8 cellular contexts compared by ENCODE assay signal in the genomic region with DNA sequence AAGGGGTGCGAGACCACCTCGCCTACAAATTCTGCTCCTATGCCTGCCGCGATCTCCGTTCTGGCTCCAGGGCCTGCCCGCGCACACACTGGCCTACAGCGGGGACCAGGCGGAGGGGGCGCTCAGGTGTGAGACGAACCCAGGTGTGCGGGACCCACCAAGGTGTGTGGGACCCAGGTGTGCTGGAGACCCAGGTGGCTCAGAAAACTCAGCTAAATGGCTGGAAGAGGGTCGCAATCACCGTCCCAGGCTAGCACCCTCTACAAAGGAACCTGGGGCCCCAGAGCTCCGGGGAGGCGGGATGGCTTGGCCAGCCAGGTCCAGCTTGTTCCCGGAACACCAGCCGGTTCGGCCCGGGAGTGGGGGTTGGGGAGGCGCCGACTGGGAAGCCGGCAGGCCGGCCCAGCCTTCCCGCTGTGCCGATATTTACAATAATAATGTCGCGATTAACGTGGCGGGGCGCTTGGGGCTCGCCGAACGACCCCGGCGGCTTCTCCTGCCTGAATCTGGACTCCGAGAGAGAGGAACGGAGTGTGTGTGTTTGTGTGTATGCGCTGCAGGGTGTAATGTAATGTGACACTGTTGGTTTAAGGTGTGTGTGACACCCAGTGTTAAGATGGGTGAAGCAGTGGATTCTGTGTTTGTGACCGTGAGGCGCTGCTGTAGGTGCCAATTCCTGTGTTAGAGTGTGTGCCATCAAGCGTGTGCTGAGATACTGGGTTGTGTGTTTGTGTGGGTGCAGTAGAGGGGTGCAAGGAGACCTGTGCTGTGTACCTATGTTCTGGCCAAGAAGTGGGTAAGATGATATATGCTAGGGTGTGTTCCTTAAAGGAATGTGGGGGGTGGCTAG. TPM values are rescaled to one million over a fixed set of nuclear protein-coding genes. Genes with fewer than 3 reads are reported as not detected.
DNase-seq lines count a peak whose midpoint lies in the region; ATAC-seq and TF ChIP-seq lines count a peak whose summit lies in the region.

No MANE protein-coding gene starts in this region.

- no peaks in the 10 kb centered on the region for H3K36me3 Mint-ChIP-seq in central memory CD8-positive, alpha-beta T cell (ENCODE audit: insufficient read depth)

- H4K20me1 ChIP-seq in IMR-90 (ENCODE audit: insufficient read depth, low read length) (peaks cover 2% of the 10 kb centered on the region; the same call in 1 of the 2 replicates), Karpas-422 (ENCODE audit: insufficient read depth, low read depth, low read length) (no peaks in the 10 kb centered on the region)

- H3K4me2 ChIP-seq in IMR-90 (ENCODE audit: low read depth, low read length) (peak overlapping the region; percentile 77), Karpas-422 (ENCODE audit: low read depth, low read length, poor library complexity, severe bottlenecking) (no peak overlapping the region)

- H3K27me3 ChIP-seq in IMR-90 (ENCODE audit: control insufficient read depth, insufficient read depth, low read length) (peaks cover 76% of the 10 kb centered on the region), Karpas-422 (ENCODE audit: low read length) (no peaks in the 10 kb centered on the region)

- no peaks in the 10 kb centered on the region for H3K79me1 ChIP-seq in IMR-90 (ENCODE audit: low read depth in 1 of 2, low read length in 2 of 2)

- in situ Hi-C loops in IMR-90 (cut with MboI; ENCODE audit: low sequenced_read_pairs), result loop anchor here (5.0 kb wide), 1 partner anchor 80 kb away; a partner anchor contains a TSS

- 2% methylated on average over 22 of the region's 42 CpGs; no CpG with 5 or more reads in 1 of the 2 experiments for WGBS in IMR-90 (ENCODE audit: extremely low coverage in 2 of 2, insufficient read length in 1 of 2), 2 experiments

- H2AK5ac ChIP-seq in IMR-90 (ENCODE audit: low read depth, low read length), result no peak overlapping the region

- TF ChIP-seq CTCF in 22Rv1 (IDR thresholded peaks at IDR 0.05) (no peak), IMR-90 (conservative IDR thresholded peaks at IDR 0.05; ENCODE audit: low read depth, low read length) (no peak)

- H3K56ac ChIP-seq in IMR-90 (ENCODE audit: extremely low read depth, insufficient read depth, low read length), result no peak overlapping the region

- H3K27ac Mint-ChIP-seq in central memory CD8-positive, alpha-beta T cell (ENCODE audit: low read depth), result no peak overlapping the region

- H3K36me3 ChIP-seq in IMR-90 (ENCODE audit: control insufficient read depth, insufficient read depth, low read length) (no peaks in the 10 kb centered on the region), Karpas-422 (ENCODE audit: insufficient read depth, low read length) (no peaks in the 10 kb centered on the region)

- peak overlapping the region; percentile 44 for H2AFZ ChIP-seq in IMR-90 (replicated peaks; ENCODE audit: low read length, poor library complexity)
- no peak overlapping the region for H2AFZ ChIP-seq in Karpas-422 (ENCODE audit: low read length)

- no peak overlapping the region for H2BK15ac ChIP-seq in IMR-90 (ENCODE audit: low read depth, low read length)

- no peaks in the 10 kb centered on the region for H3K79me2 ChIP-seq in Karpas-422 (ENCODE audit: low read length)

- DNase-seq in IMR-90 (no peak), mucosa of gallbladder (ENCODE audit: low spot score) (peak; percentile 42), NCI-H82 treated with DMSO at 0.1 percent for 48 hours (lab: John Stamatoyannopoulos, UW; ENCODE audit: unreplicated experiment) (no peak), Karpas-422 (no peak), SHP77 (lab: John Stamatoyannopoulos, UW) (no peak)
- no peak for DNase-seq in central memory CD8-positive, alpha-beta T cell (ENCODE audit: low spot score in 2 of 2)

- no peak for TF ChIP-seq RAD21 in IMR-90 (IDR thresholded peaks at IDR 0.05; ENCODE audit: low read length)

- peak overlapping the region; percentile 56 for H3K4me3 Mint-ChIP-seq in central memory CD8-positive, alpha-beta T cell

- no peak overlapping the region for H2BK20ac ChIP-seq in IMR-90 (ENCODE audit: low read depth, low read length)

- H2BK5ac ChIP-seq in IMR-90 (ENCODE audit: low read depth, low read length, poor library complexity, severe bottlenecking), result no peak overlapping the region

- ATAC-seq in IMR-90 (ENCODE audit: low read depth) (no peak), GM19351 (IDR thresholded peaks at IDR 0.05; ENCODE audit: unreplicated experiment) (no peak)
- ATAC-seq in central memory CD8-positive, alpha-beta T cell (replicated peaks; ENCODE audit: extremely low read depth, poor library complexity, severe bottlenecking), result peak; percentile 23

- H3K9ac ChIP-seq in IMR-90 (ENCODE audit: low read depth, low read length) (no peak overlapping the region), Karpas-422 (ENCODE audit: low read length) (no peak overlapping the region)

- no peak overlapping the region for H3K14ac ChIP-seq in IMR-90 (replicated peaks; ENCODE audit: low read depth, low read length)

- H3K23ac ChIP-seq in IMR-90 (ENCODE audit: low read depth, low read length), result peak overlapping the region; percentile 21

- H2AK9ac ChIP-seq in IMR-90 (replicated peaks; ENCODE audit: low read depth, low read length, poor library complexity), result peak overlapping the region; percentile 10

- intact Hi-C loops in IMR-90 (cut with micrococcal nuclease), result no loop called here

- no peaks in the 10 kb centered on the region for H3K9me1 ChIP-seq in IMR-90 (ENCODE audit: insufficient read depth, low read length)

- H3K4me1 Mint-ChIP-seq in central memory CD8-positive, alpha-beta T cell, result peaks cover 25% of the 10 kb centered on the region

- H3K27ac ChIP-seq in 22Rv1 (peak overlapping the region; percentile 80), IMR-90 (ENCODE audit: insufficient read depth, low read length) (no peak overlapping the region), Karpas-422 (ENCODE audit: low read length) (no peak overlapping the region)

- no peak for TF ChIP-seq POLR2A in IMR-90 (IDR thresholded peaks at IDR 0.05; ENCODE audit: low read depth, low read length)

- H4K8ac ChIP-seq in IMR-90 (ENCODE audit: low read depth in 2 of 2, low read length in 2 of 2), result no peak overlapping the region

- CTCF ChIA-PET in IMR-90 (lab: Yijun Ruan, JAX), result no interaction called here

- H3K4me3 ChIP-seq in IMR-90 (ENCODE audit: insufficient read depth, low read depth, low read length) (no peak overlapping the region), Karpas-422 (ENCODE audit: low read length) (no peak overlapping the region)

- H3K18ac ChIP-seq in IMR-90 (ENCODE audit: low read depth, low read length), result no peak overlapping the region

- no peaks in the 10 kb centered on the region for H3K9me2 ChIP-seq in Karpas-422 (replicated peaks; ENCODE audit: insufficient read depth, low read length)

- no peaks in the 10 kb centered on the region for H3K9me3 Mint-ChIP-seq in central memory CD8-positive, alpha-beta T cell

- H3K4ac ChIP-seq in IMR-90 (ENCODE audit: low read depth, low read length), result no peak overlapping the region

- no peak overlapping the region for H2BK120ac ChIP-seq in IMR-90 (ENCODE audit: low read depth, low read length)

- dilution Hi-C loops in IMR-90 (cut with HindIII; ENCODE audit: low sequenced_read_pairs, unreplicated experiment), result no loop called here

- peaks cover 86% of the 10 kb centered on the region for H3K27me3 Mint-ChIP-seq in central memory CD8-positive, alpha-beta T cell

- no peak overlapping the region for H4K91ac ChIP-seq in IMR-90 (ENCODE audit: insufficient read depth, low read depth, low read length)

- H3K4me1 ChIP-seq in IMR-90 (ENCODE audit: control insufficient read depth, insufficient read depth, low read length) (peaks cover 8% of the 10 kb centered on the region; the same call in 1 of the 2 replicates), Karpas-422 (ENCODE audit: low read length) (peaks cover 14% of the 10 kb centered on the region)

- no peak overlapping the region for H4K5ac ChIP-seq in IMR-90 (ENCODE audit: low read depth, low read length)

- BruUV-seq in IMR-90 (replicated peaks; lab: Mats Ljungman, UMichigan), result no TSS peak

- H3K9me3 ChIP-seq in IMR-90 (ENCODE audit: control insufficient read depth, insufficient read depth, low read length), result 0 out of 2 replicates have a peak, but pooled peaks cover 2% of the 10 kb centered on the region
- H3K9me3 ChIP-seq in Karpas-422 (ENCODE audit: low read length), result no peaks in the 10 kb centered on the region

- POLR2A ChIA-PET in IMR-90 (lab: Charles Lee; ENCODE audit: unreplicated experiment), result no interaction called here

TF ChIP-seq in IMR-90, 13 proteins besides CTCF, POLR2A, EP300 and RAD21 (continues in another document):
- TF ChIP-seq MAFK (IDR thresholded peaks at IDR 0.05; ENCODE audit: low read depth, low read length) (no peak), CEBPB (IDR thresholded peaks at IDR 0.05; ENCODE audit: low read depth, low read length) (no peak), RFX5 (IDR thresholded peaks at IDR 0.05; ENCODE audit: low read depth, low read length) (no peak), RCOR1 (IDR thresholded peaks at IDR 0.05; ENCODE audit: insufficient replicate concordance, low read length) (no peak)
- TF ChIP-seq, protein P1, sequence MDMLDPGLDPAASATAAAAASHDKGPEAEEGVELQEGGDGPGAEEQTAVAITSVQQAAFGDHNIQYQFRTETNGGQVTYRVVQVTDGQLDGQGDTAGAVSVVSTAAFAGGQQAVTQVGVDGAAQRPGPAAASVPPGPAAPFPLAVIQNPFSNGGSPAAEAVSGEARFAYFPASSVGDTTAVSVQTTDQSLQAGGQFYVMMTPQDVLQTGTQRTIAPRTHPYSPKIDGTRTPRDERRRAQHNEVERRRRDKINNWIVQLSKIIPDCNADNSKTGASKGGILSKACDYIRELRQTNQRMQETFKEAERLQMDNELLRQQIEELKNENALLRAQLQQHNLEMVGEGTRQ (IDR thresholded peaks at IDR 0.05; ENCODE audit: low read depth, low read length), result no peak

RNA-seq across cellular contexts. Expression of a gene that starts 1.4 kb away (rescaled TPM):
- total RNA-seq in IMR-90 (2012; rRNA removed) (0.83 and 0.90 TPM in 2 replicates), mucosa of gallbladder (90.6 TPM)
- polyA plus RNA-seq in IMR-90 (2012; rRNA removed), result 0.74 and 0.82 TPM in 2 replicates
- polyA plus RNA-seq in IMR-90 (2012; cell fraction: cytosol; rRNA removed), result 0.26 and 0.82 TPM in 2 replicates
- 0.44 and 0.89 TPM in 2 replicates for polyA plus RNA-seq in IMR-90 (2012; cell fraction: nucleus; rRNA removed; ENCODE audit: low replicate concordance)
- total RNA-seq in Karpas-422 (2014; rRNA removed; shearing (Covaris generic); ENCODE audit: low replicate concordance), result not detected in 2 replicates

RNA-seq across cellular contexts. Expression of a gene that starts 46.8 kb away (rescaled TPM):
- 26.1 and 28.0 TPM in 2 replicates for total RNA-seq in IMR-90 (2012; rRNA removed)
- 66.1 and 73.3 TPM in 2 replicates for polyA plus RNA-seq in IMR-90 (2012; rRNA removed)
- 39.9 and 41.3 TPM in 2 replicates for polyA plus RNA-seq in IMR-90 (2012; cell fraction: cytosol; rRNA removed)
- 169 and 191 TPM in 2 replicates for polyA plus RNA-seq in IMR-90 (2012; cell fraction: nucleus; rRNA removed; ENCODE audit: low replicate concordance)
- total RNA-seq in mucosa of gallbladder, result 72.4 TPM
- 100 and 124 TPM in 2 replicates for total RNA-seq in Karpas-422 (2014; rRNA removed; shearing (Covaris generic); ENCODE audit: low replicate concordance)

Comparison
In these comparisons a context has a peak if more than half of its experiments do, and no peak if none do; other contexts are left out.
1. RNA of a gene that starts 1.4 kb away (total RNA-seq): 90.6 TPM in mucosa of gallbladder (single experiment); 0.83 to 0.90 TPM in IMR-90 and not detected in Karpas-422; every median in the first group is over 10 times any median in the second.